In genomic region chr16:74500907-74501306, GRCh38 we compare ENCODE assay signal across 21 cellular contexts.
DNase-seq lines count a peak whose midpoint lies in the region; ATAC-seq and TF ChIP-seq lines count a peak whose summit lies in the region.
"Had no signal": no experiment of that assay in that cellular context is flagged by ENCODE, and none has a peak within 500 bp of the region (broad histone marks: within the 10 kb centered on the region; RNA-seq: fewer than 3 reads in every experiment).

No MANE protein-coding gene starts in this region.

- H3K4me3 ChIP-seq in SK-N-MC, result no peak overlapping the region
- H3K4me3 ChIP-seq in endodermal cell (ENCODE audit: low read length), result no peak overlapping the region
- H3K4me3 ChIP-seq in effector memory CD4-positive, alpha-beta T cell (ENCODE audit: insufficient read depth, low read depth, low read length, poor library complexity, severe bottlenecking), result no peak overlapping the region
- H3K4me3 ChIP-seq: GM23248, skin epidermis had no signal

- H3K9me3 Mint-ChIP-seq in activated T-cell treated with anti-CD3 and anti-CD28 coated beads, Interleukin-2, amount 50 U/mL, for 72 hours, result no peaks in the 10 kb centered on the region
- H3K9me3 Mint-ChIP-seq in activated T-cell treated with anti-CD3 and anti-CD28 coated beads, Interleukin-2, amount 50 U/mL, for 4 hours, result no peaks in the 10 kb centered on the region
- H3K9me3 Mint-ChIP-seq in endodermal cell, result no peaks in the 10 kb centered on the region
- H3K9me3 Mint-ChIP-seq: activated CD4-positive, alpha-beta T cell treated with anti-CD3 and anti-CD28 coated beads, Interleukin-2, amount 10 ng/mL, durations not matched to agents 24 days and 14 days; CD4-positive, CD25-positive, alpha-beta regulatory T cell; naive thymus-derived CD8-positive, alpha-beta T cell had no signal

- no peak overlapping the region for H3K9ac ChIP-seq in SK-N-MC (ENCODE audit: insufficient read length)
- H3K9ac ChIP-seq in endodermal cell (ENCODE audit: extremely low read depth, low read length, poor library complexity, severe bottlenecking), result no peak overlapping the region
- H3K9ac ChIP-seq: GM23248, parathyroid adenoma had no signal

- H3K36me3 ChIP-seq in SK-N-MC (ENCODE audit: insufficient read depth, low read length), result peaks cover 40% of the 10 kb centered on the region
- H3K36me3 ChIP-seq in endodermal cell (ENCODE audit: control insufficient read depth, insufficient read depth, low read length), result peaks cover 32% of the 10 kb centered on the region
- peaks cover 32% of the 10 kb centered on the region for H3K36me3 ChIP-seq in effector memory CD4-positive, alpha-beta T cell (ENCODE audit: control insufficient read depth, insufficient read depth, low read length)

- no peak for ATAC-seq in activated T-cell treated with anti-CD3 and anti-CD28 coated beads, Interleukin-2, amount 50 U/mL, for 72 hours (replicated peaks in 1 of 2)
- no peak for ATAC-seq in activated T-cell treated with anti-CD3 and anti-CD28 coated beads, Interleukin-2, amount 50 U/mL, for 4 hours
- no peak for ATAC-seq in GM19324 (IDR thresholded peaks at IDR 0.05; ENCODE audit: low FRiP score, unreplicated experiment)
- ATAC-seq: naive thymus-derived CD8-positive, alpha-beta T cell had no signal

- WGBS in endodermal cell (ENCODE audit: insufficient coverage in 1 of 2, insufficient read length in 1 of 2), 2 experiments, result 98 to 100% methylated on average over 2 to 3 of the region's 3 CpGs

- DNase-seq in activated T-cell treated with anti-CD3 and anti-CD28 coated beads, Interleukin-2, amount 50 U/mL, for 72 hours, result no peak
- no peak for DNase-seq in activated T-cell treated with anti-CD3 and anti-CD28 coated beads, Interleukin-2, amount 50 U/mL, for 4 hours
- DNase-seq in SK-N-MC (ENCODE audit: low read depth, low spot score), result no peak
- no peak for DNase-seq in endodermal cell
- DNase-seq in superior temporal gyrus (ENCODE audit: extremely low spot score), result peak; percentile 74
- DNase-seq in NCI-H187 (lab: John Stamatoyannopoulos, UW), result no peak
- no peak for DNase-seq in effector memory CD4-positive, alpha-beta T cell
- DNase-seq: activated CD4-positive, alpha-beta T cell treated with anti-CD3 and anti-CD28 coated beads, Interleukin-2, amount 10 ng/mL, durations not matched to agents 24 days and 14 days; activated T-cell treated with anti-CD3 and anti-CD28 coated beads for 4 hours; CD4-positive, CD25-positive, alpha-beta regulatory T cell; central memory CD4-positive, alpha-beta T cell; GM23248; mammary epithelial cell; naive thymus-derived CD8-positive, alpha-beta T cell; NCI-H226; stimulated activated CD4-positive, alpha-beta T cell treated with anti-CD3 and anti-CD28 coated beads, Interleukin-4, amount 100 ng/mL, for 1 hour; SW 1271 had no signal

- H3K27ac Mint-ChIP-seq in activated T-cell treated with anti-CD3 and anti-CD28 coated beads, Interleukin-2, amount 50 U/mL, for 72 hours, result peak overlapping the region; percentile 85
- no peak overlapping the region for H3K27ac Mint-ChIP-seq in endodermal cell

- H3K36me3 Mint-ChIP-seq in activated T-cell treated with anti-CD3 and anti-CD28 coated beads, Interleukin-2, amount 50 U/mL, for 72 hours (ENCODE audit: insufficient read depth in 2 of 2), result peaks cover 1 to 5% of the 10 kb centered on the region in 2 donors
- H3K36me3 Mint-ChIP-seq in activated T-cell treated with anti-CD3 and anti-CD28 coated beads, Interleukin-2, amount 50 U/mL, for 4 hours (ENCODE audit: insufficient read depth), result peaks cover 15% of the 10 kb centered on the region
- peaks cover 20% of the 10 kb centered on the region for H3K36me3 Mint-ChIP-seq in endodermal cell (ENCODE audit: low read depth)

- H3K27ac ChIP-seq in SK-N-MC, result peak overlapping the region; percentile 36; the same call in 1 of the 2 replicates
- peak overlapping the region; percentile 16 for H3K27ac ChIP-seq in endodermal cell (ENCODE audit: low read depth, low read length)
- H3K27ac ChIP-seq in effector memory CD4-positive, alpha-beta T cell (ENCODE audit: insufficient read depth, low read length, poor library complexity, severe bottlenecking), result no peak overlapping the region
- H3K27ac ChIP-seq: GM23248, RWPE1 had no signal

- TF ChIP-seq CTCF in endodermal cell (conservative IDR thresholded peaks at IDR 0.05), result no peak

- H3K4me1 Mint-ChIP-seq in activated T-cell treated with anti-CD3 and anti-CD28 coated beads, Interleukin-2, amount 50 U/mL, for 72 hours (ENCODE audit: low read depth), result no peaks in the 10 kb centered on the region
- H3K4me1 Mint-ChIP-seq in activated T-cell treated with anti-CD3 and anti-CD28 coated beads, Interleukin-2, amount 50 U/mL, for 4 hours (ENCODE audit: low read depth), result peaks cover 7% of the 10 kb centered on the region
- H3K4me1 Mint-ChIP-seq in endodermal cell, result peaks cover 6% of the 10 kb centered on the region

- H3K9me3 ChIP-seq in SK-N-MC (ENCODE audit: low read depth, low read length), result no peaks in the 10 kb centered on the region
- no peaks in the 10 kb centered on the region for H3K9me3 ChIP-seq in endodermal cell (ENCODE audit: control insufficient read depth, low read length)
- no peaks in the 10 kb centered on the region for H3K9me3 ChIP-seq in effector memory CD4-positive, alpha-beta T cell (ENCODE audit: control insufficient read depth, low read length)

- H3K4me3 Mint-ChIP-seq in activated T-cell treated with anti-CD3 and anti-CD28 coated beads, Interleukin-2, amount 50 U/mL, for 72 hours, result no peak overlapping the region
- H3K4me3 Mint-ChIP-seq in activated T-cell treated with anti-CD3 and anti-CD28 coated beads, Interleukin-2, amount 50 U/mL, for 4 hours, result no peak overlapping the region
- no peak overlapping the region for H3K4me3 Mint-ChIP-seq in endodermal cell
- H3K4me3 Mint-ChIP-seq: activated CD4-positive, alpha-beta T cell treated with anti-CD3 and anti-CD28 coated beads, Interleukin-2, amount 10 ng/mL, durations not matched to agents 24 days and 14 days; CD4-positive, CD25-positive, alpha-beta regulatory T cell; naive thymus-derived CD8-positive, alpha-beta T cell had no signal

- H3K4me1 ChIP-seq in endodermal cell (ENCODE audit: control insufficient read depth, insufficient read depth, low read length), result no peaks in the 10 kb centered on the region
- H3K4me1 ChIP-seq in effector memory CD4-positive, alpha-beta T cell (ENCODE audit: control insufficient read depth, insufficient read depth, low read length, poor library complexity, severe bottlenecking), result no peaks in the 10 kb centered on the region

- H3K27me3 Mint-ChIP-seq in activated T-cell treated with anti-CD3 and anti-CD28 coated beads, Interleukin-2, amount 50 U/mL, for 72 hours (ENCODE audit: low read depth), result no peaks in the 10 kb centered on the region
- no peaks in the 10 kb centered on the region for H3K27me3 Mint-ChIP-seq in activated T-cell treated with anti-CD3 and anti-CD28 coated beads, Interleukin-2, amount 50 U/mL, for 4 hours (ENCODE audit: low read depth)
- H3K27me3 Mint-ChIP-seq in endodermal cell (ENCODE audit: insufficient read depth), result peaks cover 2% of the 10 kb centered on the region
- H3K27me3 Mint-ChIP-seq: activated CD4-positive, alpha-beta T cell treated with anti-CD3 and anti-CD28 coated beads, Interleukin-2, amount 10 ng/mL, durations not matched to agents 24 days and 14 days; naive thymus-derived CD8-positive, alpha-beta T cell had no signal

- no peaks in the 10 kb centered on the region for H3K27me3 ChIP-seq in endodermal cell (ENCODE audit: control insufficient read depth, insufficient read depth, low read length, poor library complexity, severe bottlenecking)
- no peaks in the 10 kb centered on the region for H3K27me3 ChIP-seq in effector memory CD4-positive, alpha-beta T cell (replicated peaks; ENCODE audit: control insufficient read depth, insufficient read depth, low read length, poor library complexity, severe bottlenecking)
